8 cellular contexts compared by ENCODE assay signal in the genomic region with DNA sequence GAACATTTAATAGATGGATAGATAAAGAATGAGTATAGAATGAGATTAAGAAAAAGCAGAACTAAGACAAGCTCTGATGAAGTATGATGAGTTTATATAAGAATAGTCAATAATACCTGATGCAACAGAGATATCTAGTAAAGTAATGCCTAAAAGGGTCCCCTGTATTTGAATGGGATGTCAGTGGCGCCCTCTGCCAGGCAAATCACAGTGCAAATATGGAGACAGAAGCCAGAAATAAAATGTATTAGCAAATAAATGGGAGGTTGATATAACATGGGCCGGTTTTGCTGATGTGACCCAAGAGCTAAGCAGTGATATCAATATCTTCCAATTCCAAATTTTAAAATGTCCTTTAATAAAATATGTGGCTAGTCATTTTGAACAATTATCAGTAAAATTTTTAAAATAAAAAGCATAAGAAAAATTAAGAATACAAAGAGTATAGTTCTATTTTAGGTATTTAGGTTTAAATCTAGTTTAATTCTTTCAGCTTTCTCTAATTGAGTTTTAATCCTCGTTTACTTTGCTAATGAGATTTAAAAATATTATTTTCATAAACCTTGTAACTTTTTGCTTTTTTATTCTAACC.
DNase-seq lines count a peak whose midpoint lies in the region; ATAC-seq and TF ChIP-seq lines count a peak whose summit lies in the region.

No MANE protein-coding gene starts in this region.

- no peak overlapping the region for H3K4me3 ChIP-seq in WERI-Rb-1 (ENCODE audit: low read depth, low read length)
- H3K4me3 ChIP-seq in psoas muscle: no peak overlapping the region
- H3K4me3 ChIP-seq in aorta (ENCODE audit: low read length in 2 of 2): no peak overlapping the region

- H3K27me3 Mint-ChIP-seq in endothelial cell (ENCODE audit: unreplicated experiment): no peaks in the 10 kb centered on the region

- in situ Hi-C loops in Caki2 (cut with HindIII; ENCODE audit: low pct_unique_long_range_greater_than_20kb, low sequenced_read_pairs): no loop called here

- TF ChIP-seq CTCF in WERI-Rb-1 (IDR thresholded peaks at IDR 0.05; ENCODE audit: low read depth, low read length) (peak; percentile 26; the same call in 1 of the 2 replicates), endothelial cell (IDR thresholded peaks at IDR 0.05; ENCODE audit: unreplicated experiment) (peak; percentile 36), psoas muscle (IDR thresholded peaks at IDR 0.05) (peak; percentile 22)

- H3K27ac ChIP-seq in WERI-Rb-1 (no peak overlapping the region), psoas muscle (no peak overlapping the region), aorta (ENCODE audit: low read depth in 1 of 2, low read length in 2 of 2) (no peak overlapping the region)

- H3K36me3 ChIP-seq in WERI-Rb-1 (no peaks in the 10 kb centered on the region; the same call in 1 of the 2 replicates), psoas muscle (ENCODE audit: insufficient read depth in 1 of 2, low read depth in 1 of 2) (no peaks in the 10 kb centered on the region), aorta (ENCODE audit: control insufficient read depth in 1 of 2, insufficient read depth in 2 of 2, low read length in 1 of 2) (no peaks in the 10 kb centered on the region)

- intact Hi-C loops in psoas muscle (cut with DNase I) (no loop called here), aorta (cut with DNase I) (no loop called here)

- H3K27me3 ChIP-seq in WERI-Rb-1 (ENCODE audit: insufficient read depth, low read depth, severe bottlenecking): no peaks in the 10 kb centered on the region
- no peaks in the 10 kb centered on the region for H3K27me3 ChIP-seq in psoas muscle (ENCODE audit: insufficient read depth in 3 of 3, low read length in 2 of 3)
- H3K27me3 ChIP-seq in aorta (ENCODE audit: control insufficient read depth in 1 of 2, insufficient read depth in 2 of 2, low read length in 1 of 2): no peaks in the 10 kb centered on the region

- no peaks in the 10 kb centered on the region for H3K9me3 Mint-ChIP-seq in endothelial cell (ENCODE audit: unreplicated experiment)

- no peak overlapping the region for H3K4me3 Mint-ChIP-seq in endothelial cell (ENCODE audit: unreplicated experiment)

- H3K4me1 ChIP-seq in psoas muscle: peaks cover 7% of the 10 kb centered on the region
- no peaks in the 10 kb centered on the region for H3K4me1 ChIP-seq in aorta (ENCODE audit: control insufficient read depth in 1 of 2, insufficient read depth in 2 of 2, low read length in 2 of 2)

- H3K9me3 ChIP-seq in WERI-Rb-1 (ENCODE audit: severe bottlenecking) (peaks cover 3% of the 10 kb centered on the region), psoas muscle (no peaks in the 10 kb centered on the region), aorta (ENCODE audit: control insufficient read depth, low read length) (no peaks in the 10 kb centered on the region)

- H3K36me3 Mint-ChIP-seq in endothelial cell (ENCODE audit: low read depth, unreplicated experiment): peaks cover 5% of the 10 kb centered on the region

- ATAC-seq in psoas muscle (peak in 1 of 4 donors; percentile 47), HG03097 (IDR thresholded peaks at IDR 0.05; ENCODE audit: low FRiP score, unreplicated experiment) (no peak), aorta (ENCODE audit: low FRiP score) (no peak), HG03159 (IDR thresholded peaks at IDR 0.05; ENCODE audit: unreplicated experiment) (no peak)

- WGBS in psoas muscle, 3 donors: 82 to 87% (median 82%) methylated on average over 3 of the region's 3 CpGs
- 67 to 68% methylated on average over 3 of the region's 3 CpGs for WGBS in aorta, 2 donors

- no peaks in the 10 kb centered on the region for H3K4me1 Mint-ChIP-seq in endothelial cell (ENCODE audit: unreplicated experiment)

- H3K27ac Mint-ChIP-seq in endothelial cell (ENCODE audit: unreplicated experiment): no peak overlapping the region

- peak; percentile 8 for DNase-seq in Caki2 (ENCODE audit: low read depth)
- peak; percentile 35 for DNase-seq in HPDE6-E6E7 (ENCODE audit: extremely low spot score)
- peak; percentile 43 for DNase-seq in WERI-Rb-1
- peak; percentile 24 for DNase-seq in endothelial cell (ENCODE audit: low spot score)
- DNase-seq in psoas muscle: peak in 1 of 2 donors; percentile 20
- no peak for DNase-seq in aorta

Comparison
In these comparisons a context has a peak if more than half of its experiments do, and no peak if none do; other contexts are left out.
1. DNase-seq: peak in Caki2 (single experiment), HPDE6-E6E7 (single experiment), WERI-Rb-1 (single experiment) and endothelial cell (single experiment); none in aorta (0 of 2).
2. Peak in every context shown above with its lines, with median percentiles within 50 percentile points of each other: CTCF ChIP-seq.